In genomic region chr1:32937061-32937460, GRCh38 we compare ENCODE assay signal across 27 cellular contexts. TPM values are rescaled to one million over a fixed set of nuclear protein-coding genes. Genes with fewer than 3 reads are reported as not detected.
DNase-seq lines count a peak whose midpoint lies in the region; ATAC-seq, FAIRE-seq and TF ChIP-seq lines count a peak whose summit lies in the region.
"Had no signal": no experiment of that assay in that cellular context is flagged by ENCODE, and none has a peak within 500 bp of the region (broad histone marks: within the 10 kb centered on the region; RNA-seq: fewer than 3 reads in every experiment).

No MANE protein-coding gene starts in this region.

- peaks cover 4% of the 10 kb centered on the region for H3K36me3 ChIP-seq in colonic mucosa
- peaks cover 26% of the 10 kb centered on the region for H3K36me3 ChIP-seq in CD8-positive, alpha-beta T cell (ENCODE audit: insufficient read depth, low read length)

- FAIRE-seq in RCC 7860 (lab: Jason Lieb, UNC) = no peak
- FAIRE-seq: D721Med, G401.6 had no signal

- H3K4me1 Mint-ChIP-seq in activated T-cell treated with anti-CD3 and anti-CD28 coated beads, Interleukin-2, amount 50 U/mL, for 24 hours (ENCODE audit: low read depth) = peaks cover 33% of the 10 kb centered on the region
- no peaks in the 10 kb centered on the region for H3K4me1 Mint-ChIP-seq in stimulated activated memory B cell treated with anti-CD40 and anti-IgM and Interleukin-4, amounts not matched to agents 10 μg/mL and 1 μg/mL and 100 μg/mL, for 72 hours
- H3K4me1 Mint-ChIP-seq in CD8-positive, alpha-beta T cell (ENCODE audit: low read depth) = no peaks in the 10 kb centered on the region

- H3K27me3 Mint-ChIP-seq in activated T-cell treated with anti-CD3 and anti-CD28 coated beads, Interleukin-2, amount 50 U/mL, for 24 hours = no peaks in the 10 kb centered on the region
- no peaks in the 10 kb centered on the region for H3K27me3 Mint-ChIP-seq in stimulated activated memory B cell treated with anti-CD40 and anti-IgM and Interleukin-4, amounts not matched to agents 10 μg/mL and 1 μg/mL and 100 μg/mL, for 72 hours
- H3K27me3 Mint-ChIP-seq in CD8-positive, alpha-beta T cell (ENCODE audit: low read depth) = no peaks in the 10 kb centered on the region
- H3K27me3 Mint-ChIP-seq: activated naive CD8-positive, alpha-beta T cell; IgD-negative memory B cell had no signal

- peaks cover 28% of the 10 kb centered on the region for H3K4me1 ChIP-seq in colonic mucosa
- H3K4me1 ChIP-seq in CD8-positive, alpha-beta T cell (ENCODE audit: insufficient read depth, low read length) = no peaks in the 10 kb centered on the region
- H3K4me1 ChIP-seq: BLaER1 had no signal

- peak overlapping the region; percentile 94 for H3K27ac ChIP-seq in colonic mucosa
- H3K27ac ChIP-seq in CD8-positive, alpha-beta T cell (ENCODE audit: low read depth, low read length) = no peak overlapping the region
- H3K27ac ChIP-seq: BLaER1, body of pancreas, HL-60, left ventricle myocardium inferior, psoas muscle had no signal

- ATAC-seq in stimulated activated memory B cell treated with anti-CD40 and anti-IgM and Interleukin-4, amounts not matched to agents 10 μg/mL and 1 μg/mL and 100 μg/mL, for 72 hours = no peak
- ATAC-seq in CD8-positive, alpha-beta T cell = no peak
- ATAC-seq in left cardiac atrium (no peak), Right ventricle myocardium superior (ENCODE audit: poor library complexity) (no peak)
- ATAC-seq: body of pancreas, psoas muscle had no signal

- H3K9me3 Mint-ChIP-seq in activated T-cell treated with anti-CD3 and anti-CD28 coated beads, Interleukin-2, amount 50 U/mL, for 24 hours = no peaks in the 10 kb centered on the region
- H3K9me3 Mint-ChIP-seq in stimulated activated memory B cell treated with anti-CD40 and anti-IgM and Interleukin-4, amounts not matched to agents 10 μg/mL and 1 μg/mL and 100 μg/mL, for 72 hours = no peaks in the 10 kb centered on the region
- no peaks in the 10 kb centered on the region for H3K9me3 Mint-ChIP-seq in CD8-positive, alpha-beta T cell
- H3K9me3 Mint-ChIP-seq: IgD-negative memory B cell had no signal

- peak overlapping the region; percentile 27 for H3K27ac Mint-ChIP-seq in activated T-cell treated with anti-CD3 and anti-CD28 coated beads, Interleukin-2, amount 50 U/mL, for 24 hours
- peak overlapping the region; percentile 53 for H3K27ac Mint-ChIP-seq in stimulated activated memory B cell treated with anti-CD40 and anti-IgM and Interleukin-4, amounts not matched to agents 10 μg/mL and 1 μg/mL and 100 μg/mL, for 72 hours
- H3K27ac Mint-ChIP-seq in CD8-positive, alpha-beta T cell = no peak overlapping the region
- H3K27ac Mint-ChIP-seq: IgD-negative memory B cell had no signal

- H3K4me3 ChIP-seq in colonic mucosa = no peak overlapping the region
- no peak overlapping the region for H3K4me3 ChIP-seq in CD8-positive, alpha-beta T cell (ENCODE audit: low read depth, low read length)
- H3K4me3 ChIP-seq: BLaER1, body of pancreas, left ventricle myocardium inferior, psoas muscle had no signal

- H3K4me3 Mint-ChIP-seq in activated T-cell treated with anti-CD3 and anti-CD28 coated beads, Interleukin-2, amount 50 U/mL, for 24 hours = no peak overlapping the region
- no peak overlapping the region for H3K4me3 Mint-ChIP-seq in stimulated activated memory B cell treated with anti-CD40 and anti-IgM and Interleukin-4, amounts not matched to agents 10 μg/mL and 1 μg/mL and 100 μg/mL, for 72 hours
- no peak overlapping the region for H3K4me3 Mint-ChIP-seq in CD8-positive, alpha-beta T cell
- H3K4me3 Mint-ChIP-seq: activated naive CD8-positive, alpha-beta T cell; IgD-negative memory B cell had no signal

- no peak for DNase-seq in activated T-cell treated with anti-CD3 and anti-CD28 coated beads, Interleukin-2, amount 50 U/mL, for 24 hours
- no peak for DNase-seq in activated T-cell treated with anti-CD3 and anti-CD28 coated beads for 4 hours
- peak; percentile 19 for DNase-seq in RCC 7860 (ENCODE audit: low spot score)
- DNase-seq in colonic mucosa = no peak
- DNase-seq in CD8-positive, alpha-beta T cell = no peak
- DNase-seq in left cardiac atrium = no peak
- no peak for DNase-seq in Right ventricle myocardium superior
- DNase-seq: activated CD4-positive, alpha-beta T cell treated with anti-CD3 and anti-CD28 coated beads, Interleukin-2, amount 50 U/mL, for 4 hours; body of pancreas; cortex of kidney; head of caudate nucleus; left ventricle myocardium inferior; NCI-H146; NCI-H748 treated with DMSO at 0.1 percent for 48 hours; psoas muscle; SIG-M5; stimulated activated CD4-positive, alpha-beta T cell treated with anti-CD3 and anti-CD28 coated beads, Interleukin-2, amount 100 ng/mL, for 48 hours had no signal

- no peaks in the 10 kb centered on the region for H3K9me3 ChIP-seq in colonic mucosa
- no peaks in the 10 kb centered on the region for H3K9me3 ChIP-seq in CD8-positive, alpha-beta T cell (ENCODE audit: low read length)
- H3K9me3 ChIP-seq: BLaER1, body of pancreas, left ventricle myocardium inferior, psoas muscle had no signal

- no peak overlapping the region for H3K9ac ChIP-seq in colonic mucosa (ENCODE audit: low read depth in 2 of 2, low read length in 2 of 2)
- H3K9ac ChIP-seq: BLaER1 had no signal

- POLR2A ChIA-PET in CD8-positive, alpha-beta T cell (lab: Charles Lee) = no interaction called here

- no peaks in the 10 kb centered on the region for H3K27me3 ChIP-seq in colonic mucosa
- no peaks in the 10 kb centered on the region for H3K27me3 ChIP-seq in CD8-positive, alpha-beta T cell (ENCODE audit: insufficient read depth, low read length)
- H3K27me3 ChIP-seq: BLaER1, body of pancreas had no signal

- CTCF ChIA-PET in CD8-positive, alpha-beta T cell (lab: Charles Lee) = interaction anchor here (1.2 to 1.3 kb wide), 3 partner anchors 117 to 152 kb away, joined by 3 to 4 read pairs (median 3); no protein-coding TSS in a partner anchor

- no peak for TF ChIP-seq CTCF in colonic mucosa (IDR thresholded peaks at IDR 0.05)
- TF ChIP-seq CTCF in CD8-positive, alpha-beta T cell (IDR thresholded peaks at IDR 0.05) = no peak

- peaks cover 66% of the 10 kb centered on the region for H3K36me3 Mint-ChIP-seq in activated T-cell treated with anti-CD3 and anti-CD28 coated beads, Interleukin-2, amount 50 U/mL, for 24 hours (ENCODE audit: low read depth)
- H3K36me3 Mint-ChIP-seq in stimulated activated memory B cell treated with anti-CD40 and anti-IgM and Interleukin-4, amounts not matched to agents 10 μg/mL and 1 μg/mL and 100 μg/mL, for 72 hours = peaks cover 28% of the 10 kb centered on the region
- H3K36me3 Mint-ChIP-seq in CD8-positive, alpha-beta T cell = peaks cover 56% of the 10 kb centered on the region

- intact Hi-C loops in colonic mucosa (cut with DNase I) = no loop called here
- intact Hi-C loops in CD8-positive, alpha-beta T cell (cut with DNase I, micrococcal nuclease) = loop anchor here in 1 of 2 experiments (10.0 kb wide), 1 partner anchor 148 kb away; the partner anchor contains the start of gene AZIN2
- intact Hi-C loops in left cardiac atrium (cut with DNase I) = loop anchor here in 1 of 2 donors (10.0 kb wide), 1 partner anchor 148 kb away; the partner anchor contains the start of gene AZIN2
- intact Hi-C loops in Right ventricle myocardium superior (cut with DNase I) = loop anchor here (10.0 kb wide), 1 partner anchor 148 kb away; the partner anchor contains the start of gene AZIN2

RNA-seq across cellular contexts. Expression of gene RNF19B, which starts 27.5 kb away (rescaled TPM):
- total RNA-seq in colonic mucosa = 100 to 1,000 TPM in 1 of 2 donors, 10 to 100 TPM in 1; 44.4 to 106 TPM
- 10 to 100 TPM; 43.9 to 44.6 TPM for total RNA-seq in CD8-positive, alpha-beta T cell
- total RNA-seq in left cardiac atrium = 10 to 100 TPM; 10.7 to 12.8 TPM
- total RNA-seq in Right ventricle myocardium superior = 14.3 TPM

RNA-seq across cellular contexts. Expression of gene TMEM54, which starts 35.9 kb away (rescaled TPM):
- total RNA-seq in colonic mucosa = 100 to 1,000 TPM; 715 to 878 TPM
- not detected for total RNA-seq in CD8-positive, alpha-beta T cell
- 10 to 100 TPM; 11.4 to 11.5 TPM for total RNA-seq in left cardiac atrium
- total RNA-seq in Right ventricle myocardium superior = 10.5 TPM

RNA-seq across cellular contexts. Expression of gene HPCA, which starts 50.8 kb away (rescaled TPM):
- total RNA-seq in colonic mucosa = 1 to 10 TPM; 1.6 to 3.0 TPM
- not detected for total RNA-seq in CD8-positive, alpha-beta T cell
- total RNA-seq in left cardiac atrium = not detected
- total RNA-seq in Right ventricle myocardium superior = not detected
- total RNA-seq: body of pancreas; left ventricle myocardium inferior; psoas muscle; skeletal muscle tissue; T-helper 1 cell treated with Interleukin-12 subunit alpha and Interleukin-12 subunit beta and Interleukin-4 antibody, amounts not matched to agents 30 ng/mL and 1 ng/mL, for 36 hours; urinary bladder had no signal

Comparison
In these comparisons a context has a peak if more than half of its experiments do, and no peak if none do; other contexts are left out.
1. RNA of gene TMEM54, which starts 35.9 kb away (total RNA-seq): 715 to 878 TPM in colonic mucosa; 11.4 to 11.5 TPM in left cardiac atrium, 10.5 TPM in Right ventricle myocardium superior (single experiment) and not detected in CD8-positive, alpha-beta T cell; every median in the first group is over 10 times any median in the second.